In genomic region chr3:68972358-68972979, GRCh38 we compare ENCODE assay signal across 9 cellular contexts. TPM values are rescaled to one million over a fixed set of nuclear protein-coding genes. Genes with fewer than 3 reads are reported as not detected.
DNase-seq lines count a peak whose midpoint lies in the region; ATAC-seq and TF ChIP-seq lines count a peak whose summit lies in the region.
"Had no signal": no experiment of that assay in that cellular context is flagged by ENCODE, and none has a peak within 500 bp of the region (broad histone marks: within the 10 kb centered on the region; RNA-seq: fewer than 3 reads in every experiment).

No MANE protein-coding gene starts in this region.

- H3K9me3 ChIP-seq in DND-41 (ENCODE audit: insufficient read depth, low read length, severe bottlenecking) (no peaks in the 10 kb centered on the region), SK-N-MC (ENCODE audit: low read depth, low read length) (no peaks in the 10 kb centered on the region)

- BruUV-seq in MCF 10A (replicated peaks; lab: Mats Ljungman, UMichigan): no TSS peak

- POLR2A ChIA-PET in MCF 10A (lab: Yijun Ruan, JAX): no interaction called here

- no peak overlapping the region for H3K4me3 Mint-ChIP-seq in MCF 10A (ENCODE audit: unreplicated experiment)
- H3K4me3 Mint-ChIP-seq: activated naive CD8-positive, alpha-beta T cell had no signal

- H2AFZ ChIP-seq in DND-41 (ENCODE audit: low read depth, low read length): no peak overlapping the region
- H2AFZ ChIP-seq in KMS-11 (ENCODE audit: low read depth): no peak overlapping the region

- ATAC-seq in DND-41 (ENCODE audit: insufficient read depth, low read depth): peak; percentile 98
- ATAC-seq in GM21367 (IDR thresholded peaks at IDR 0.05; ENCODE audit: unreplicated experiment): peak; percentile 85

- H3K36me3 ChIP-seq in DND-41 (ENCODE audit: insufficient read depth, low read length): no peaks in the 10 kb centered on the region
- no peaks in the 10 kb centered on the region for H3K36me3 ChIP-seq in KMS-11 (ENCODE audit: insufficient read depth)
- no peaks in the 10 kb centered on the region for H3K36me3 ChIP-seq in SK-N-MC (ENCODE audit: insufficient read depth, low read length)

- no peak overlapping the region for H3K27ac Mint-ChIP-seq in MCF 10A (ENCODE audit: low read depth, unreplicated experiment)
- H3K27ac Mint-ChIP-seq: activated naive CD8-positive, alpha-beta T cell had no signal

- peaks cover 39% of the 10 kb centered on the region for H3K27me3 Mint-ChIP-seq in MCF 10A (ENCODE audit: insufficient read depth, unreplicated experiment)

- H3K4me2 ChIP-seq in DND-41 (ENCODE audit: insufficient read depth, low read length) (no peak overlapping the region), KMS-11 (no peak overlapping the region)

- peaks cover 3% of the 10 kb centered on the region; the same call in 1 of the 2 replicates for H4K20me1 ChIP-seq in DND-41 (ENCODE audit: insufficient read depth, low read length)
- H4K20me1 ChIP-seq in KMS-11 (ENCODE audit: insufficient read depth): no peaks in the 10 kb centered on the region

- TF ChIP-seq CTCF in DND-41 (IDR thresholded peaks at IDR 0.05; ENCODE audit: borderline replicate concordance, extremely low read depth, low read length, poor library complexity, severe bottlenecking) (peak; percentile 90), KMS-11 (conservative IDR thresholded peaks at IDR 0.05; ENCODE audit: low read depth, low read length) (peak; percentile 67), MCF 10A (IDR thresholded peaks at IDR 0.05; ENCODE audit: unreplicated experiment) (peak; percentile 66)

- H3K4me1 Mint-ChIP-seq in MCF 10A (ENCODE audit: insufficient read depth, unreplicated experiment): no peaks in the 10 kb centered on the region

- DNase-seq in DND-41: peak; percentile 63
- DNase-seq in SK-N-MC (ENCODE audit: low read depth, low spot score): peak; percentile 1
- DNase-seq in MCF 10A (ENCODE audit: unreplicated experiment): peak; percentile 63
- peak; percentile 55 for DNase-seq in kidney tubule cell (ENCODE audit: low spot score)
- DNase-seq in stimulated activated CD8-positive, alpha-beta memory T cell treated with anti-CD3 and anti-CD28 coated beads, Interleukin-15, amount 100 ng/mL, for 48 hours (ENCODE audit: low read depth in 2 of 2): peak; percentile 22 to 24
- no peak for DNase-seq in cerebellar nuclear complex (lab: John Stamatoyannopoulos, UW)

- H3K9ac ChIP-seq in DND-41 (ENCODE audit: low read depth, low read length) (no peak overlapping the region), KMS-11 (no peak overlapping the region), SK-N-MC (ENCODE audit: insufficient read length) (no peak overlapping the region)

- CTCF ChIA-PET in MCF 10A (lab: Yijun Ruan, JAX): interaction anchor here (0.6 to 1.4 kb wide), 7 partner anchors 8 to 89 kb away, joined by 3 to 4 read pairs (median 3); no protein-coding TSS in a partner anchor

- no peaks in the 10 kb centered on the region for H3K4me1 ChIP-seq in DND-41 (ENCODE audit: insufficient read depth, low read length)
- H3K4me1 ChIP-seq in KMS-11 (ENCODE audit: low read depth, poor library complexity, severe bottlenecking): no peaks in the 10 kb centered on the region

- no peaks in the 10 kb centered on the region for H3K79me2 ChIP-seq in DND-41 (ENCODE audit: insufficient read depth, low read length)
- no peaks in the 10 kb centered on the region for H3K79me2 ChIP-seq in KMS-11 (ENCODE audit: insufficient read depth, low read depth)

- intact Hi-C loops in MCF 10A (cut with micrococcal nuclease): no loop called here

- no peaks in the 10 kb centered on the region for H3K9me3 Mint-ChIP-seq in MCF 10A (ENCODE audit: unreplicated experiment)

- H3K36me3 Mint-ChIP-seq in MCF 10A (ENCODE audit: insufficient read depth, unreplicated experiment): peaks cover 29% of the 10 kb centered on the region

- H3K27ac ChIP-seq in DND-41 (ENCODE audit: low read length) (no peak overlapping the region), KMS-11 (no peak overlapping the region), SK-N-MC (no peak overlapping the region)

- H3K4me3 ChIP-seq in DND-41 (ENCODE audit: low read depth in 1 of 2, low read length in 2 of 2) (no peak overlapping the region), KMS-11 (IDR thresholded peaks at IDR 0.05; ENCODE audit: insufficient read depth, low read depth, low read length) (no peak overlapping the region), SK-N-MC (no peak overlapping the region)

- H3K27me3 ChIP-seq in DND-41 (ENCODE audit: insufficient read depth, low read length, poor library complexity) (peaks cover 19% of the 10 kb centered on the region), KMS-11 (ENCODE audit: insufficient read depth, low read depth) (no peaks in the 10 kb centered on the region)

RNA-seq across cellular contexts. Expression of gene TAFA4, which starts 40.1 kb away (rescaled TPM):
- total RNA-seq in MCF 10A (2022): not detected in 2 replicates

RNA-seq across cellular contexts. Expression of gene EOGT, which starts 41.0 kb away (rescaled TPM):
- total RNA-seq in MCF 10A (2022): 40.9 and 41.7 TPM in 2 replicates

Comparison
In these comparisons a context has a peak if more than half of its experiments do, and no peak if none do; other contexts are left out.
1. DNase-seq: peak in DND-41 (single experiment), SK-N-MC (single experiment), MCF 10A (single experiment), kidney tubule cell (single experiment) and stimulated activated CD8-positive, alpha-beta memory T cell treated with anti-CD3 and anti-CD28 coated beads, Interleukin-15, amount 100 ng/mL, for 48 hours (2 of 2); none in cerebellar nuclear complex (0 of 2).
2. Peak in every context shown above with its lines, with median percentiles within 50 percentile points of each other: CTCF ChIP-seq.